ENCODE assay signal across 9 cellular contexts in the genomic region with DNA sequence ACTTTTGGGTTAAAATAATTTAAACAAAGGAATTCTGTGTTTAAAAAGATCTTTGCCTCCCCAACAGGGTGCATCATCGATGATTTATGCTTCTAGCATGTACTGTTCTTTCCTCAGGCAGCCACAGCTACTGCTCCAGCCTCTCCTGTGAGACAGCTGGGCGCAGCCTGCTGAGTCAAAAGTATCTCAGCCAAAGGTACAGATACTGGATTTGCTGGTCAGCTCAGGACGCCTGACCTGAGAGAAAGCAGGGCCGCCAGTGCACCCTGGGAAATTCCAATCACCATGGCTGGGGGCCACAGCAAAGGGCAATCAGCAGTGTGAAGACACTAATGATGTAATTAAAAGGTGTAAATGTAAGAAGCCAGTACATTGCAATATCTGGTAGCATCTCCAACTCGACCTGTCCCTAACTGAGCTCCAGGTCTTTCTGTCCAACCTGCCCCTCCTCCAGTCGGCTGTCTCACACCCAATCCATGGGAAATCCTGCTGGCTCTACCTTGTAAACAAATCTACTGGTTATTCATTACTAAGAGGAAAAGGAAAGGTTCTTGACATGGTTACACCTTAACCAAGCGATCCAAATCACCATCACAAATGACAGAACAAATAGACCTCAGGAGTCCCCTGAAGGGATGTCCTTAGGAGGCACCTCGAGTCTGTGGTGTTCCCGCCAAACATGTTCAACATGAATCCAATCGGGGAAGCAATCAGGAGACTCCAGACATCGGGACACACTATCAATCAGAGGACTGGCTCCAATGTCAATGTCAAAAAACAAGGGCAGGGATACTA. TPM values are rescaled to one million over a fixed set of nuclear protein-coding genes. Genes with fewer than 3 reads are reported as not detected.
DNase-seq lines count a peak whose midpoint lies in the region; ATAC-seq and TF ChIP-seq lines count a peak whose summit lies in the region.
"Had no signal": no experiment of that assay in that cellular context is flagged by ENCODE, and none has a peak within 500 bp of the region (broad histone marks: within the 10 kb centered on the region; RNA-seq: fewer than 3 reads in every experiment).

No MANE protein-coding gene starts in this region.

- no peak for TF ChIP-seq CTCF in endothelial cell (IDR thresholded peaks at IDR 0.05; ENCODE audit: unreplicated experiment)

- peak overlapping the region; percentile 8 for H3K27ac Mint-ChIP-seq in endothelial cell (ENCODE audit: unreplicated experiment)

- peaks cover 5% of the 10 kb centered on the region for H3K4me1 Mint-ChIP-seq in endothelial cell (ENCODE audit: unreplicated experiment)

- peaks cover 4% of the 10 kb centered on the region for H3K36me3 Mint-ChIP-seq in endothelial cell (ENCODE audit: low read depth, unreplicated experiment)

- no peak overlapping the region for H2AFZ ChIP-seq in Karpas-422 (ENCODE audit: low read length)

- H3K9me3 ChIP-seq in mucosa of rectum (ENCODE audit: control insufficient read depth in 2 of 2, low read length in 2 of 2) (no peaks in the 10 kb centered on the region), Karpas-422 (ENCODE audit: low read length) (no peaks in the 10 kb centered on the region)

- peaks cover 0 to 3% of the 10 kb centered on the region in 2 donors for H3K36me3 ChIP-seq in mucosa of rectum (ENCODE audit: control insufficient read depth in 2 of 2, insufficient read depth in 2 of 2, low read length in 2 of 2)
- H3K36me3 ChIP-seq in Karpas-422 (ENCODE audit: insufficient read depth, low read length): no peaks in the 10 kb centered on the region

- peaks cover 17% of the 10 kb centered on the region in 2 donors for H3K4me1 ChIP-seq in mucosa of rectum (ENCODE audit: control insufficient read depth in 2 of 2, insufficient read depth in 2 of 2, low read length in 2 of 2)
- H3K4me1 ChIP-seq in Karpas-422 (ENCODE audit: low read length): no peaks in the 10 kb centered on the region

- no peak overlapping the region for H3K4me2 ChIP-seq in Karpas-422 (ENCODE audit: low read depth, low read length, poor library complexity, severe bottlenecking)

- H3K27me3 Mint-ChIP-seq in endothelial cell (ENCODE audit: unreplicated experiment): peaks cover 1% of the 10 kb centered on the region

- H3K9me2 ChIP-seq in Karpas-422 (replicated peaks; ENCODE audit: insufficient read depth, low read length): no peaks in the 10 kb centered on the region

- no peak for ATAC-seq in GM19455 (IDR thresholded peaks at IDR 0.05; ENCODE audit: unreplicated experiment)

- H3K4me3 ChIP-seq in mucosa of rectum (ENCODE audit: low read length in 2 of 2): peak overlapping the region in 1 of 2 donors; percentile 49
- H3K4me3 ChIP-seq in Karpas-422 (ENCODE audit: low read length): no peak overlapping the region

- H3K79me2 ChIP-seq in Karpas-422 (ENCODE audit: low read length): peaks cover 57% of the 10 kb centered on the region

- no peaks in the 10 kb centered on the region for H3K9me3 Mint-ChIP-seq in endothelial cell (ENCODE audit: unreplicated experiment)

- H3K27ac ChIP-seq in mucosa of rectum (ENCODE audit: low read depth in 2 of 2, low read length in 2 of 2) (peak overlapping the region; percentile 77 to 81), Karpas-422 (ENCODE audit: low read length) (no peak overlapping the region)

- no peak overlapping the region for H3K4me3 Mint-ChIP-seq in endothelial cell (ENCODE audit: unreplicated experiment)

- no peaks in the 10 kb centered on the region for H4K20me1 ChIP-seq in Karpas-422 (ENCODE audit: insufficient read depth, low read depth, low read length)

- H3K9ac ChIP-seq in mucosa of rectum (ENCODE audit: low read depth in 1 of 2, low read length in 2 of 2): peak overlapping the region; percentile 27 to 49
- H3K9ac ChIP-seq in Karpas-422 (ENCODE audit: low read length): no peak overlapping the region

- H3K27me3 ChIP-seq in mucosa of rectum (ENCODE audit: control insufficient read depth in 2 of 2, insufficient read depth in 2 of 2, low read length in 2 of 2): no peaks in the 10 kb centered on the region
- no peaks in the 10 kb centered on the region for H3K27me3 ChIP-seq in Karpas-422 (ENCODE audit: low read length)

- DNase-seq in AG08395 (ENCODE audit: low spot score): peak; percentile 89
- DNase-seq in M059J (ENCODE audit: low read depth): peak; percentile 97
- DNase-seq in endothelial cell (ENCODE audit: low spot score): no peak
- no peak for DNase-seq in Karpas-422
- no peak for DNase-seq in NCI-H524 treated with DMSO at 0.1 percent for 48 hours (lab: John Stamatoyannopoulos, UW)
- DNase-seq in DMS79 (lab: John Stamatoyannopoulos, UW): no peak
- DNase-seq: DND-41 had no signal

RNA-seq across cellular contexts. Expression of a gene that starts 7.3 kb away (rescaled TPM):
- 8.7 and 20.2 TPM in 2 replicates for total RNA-seq in M059J (2014; rRNA removed; shearing (Covaris generic))
- 13.4 TPM for total RNA-seq in endothelial cell (ENCODE audit: unreplicated experiment)
- total RNA-seq in Karpas-422 (2014; rRNA removed; shearing (Covaris generic); ENCODE audit: low replicate concordance): 4.7 and 4.8 TPM in 2 replicates

RNA-seq across cellular contexts. Expression of a gene that starts 24.7 kb away (rescaled TPM):
- 0.02 TPM in 1 of 2 replicates, not detected in the other for total RNA-seq in M059J (2014; rRNA removed; shearing (Covaris generic))
- 13.5 TPM for total RNA-seq in endothelial cell (ENCODE audit: unreplicated experiment)
- total RNA-seq in Karpas-422 (2014; rRNA removed; shearing (Covaris generic); ENCODE audit: low replicate concordance): 0.26 and 0.83 TPM in 2 replicates

Comparison
In these comparisons a context has a peak if more than half of its experiments do, and no peak if none do; other contexts are left out.
1. DNase-seq: peak in AG08395 (single experiment) and M059J (single experiment); none in endothelial cell (single experiment), Karpas-422 (single experiment), NCI-H524 treated with DMSO at 0.1 percent for 48 hours (single experiment) and DMS79 (single experiment).